In the genomic region with DNA sequence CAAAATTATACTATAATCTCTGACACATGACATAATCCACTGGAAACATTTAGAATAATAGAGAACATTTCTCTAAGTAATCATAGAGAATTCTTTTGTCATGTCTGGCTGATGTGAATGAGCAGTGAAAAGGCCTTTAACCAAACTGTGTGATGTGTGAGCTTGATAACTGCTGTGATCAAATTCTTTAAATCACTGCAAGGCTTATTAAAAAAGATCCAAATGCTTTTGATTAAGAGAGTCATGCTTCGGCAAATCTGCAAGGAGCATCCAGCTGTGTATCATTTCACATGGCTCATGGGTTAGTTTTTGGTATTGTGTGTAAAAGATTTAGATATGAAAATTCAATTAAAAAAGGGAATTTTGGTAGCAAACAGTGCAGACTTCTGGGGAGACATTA, we compare ENCODE assay signal across 21 cellular contexts.
"Had no signal": no experiment of that assay in that cellular context is flagged by ENCODE, and none has a peak within 500 bp of the region (broad histone marks: within the 10 kb centered on the region; RNA-seq: fewer than 3 reads in every experiment).

No MANE protein-coding gene starts in this region.

- DNase-seq: activated CD4-positive, alpha-beta T cell treated with anti-CD3 and anti-CD28 coated beads for 48 hours; activated CD4-positive, alpha-beta T cell treated with anti-CD3 and anti-CD28 coated beads, Interleukin-2, amount 50 U/mL, for 1 hour; activated CD4-positive, alpha-beta T cell treated with anti-CD3 and anti-CD28 coated beads, Interleukin-2, amount 50 U/mL, for 48 hours; activated CD8-positive, alpha-beta memory T cell treated with anti-CD3 and anti-CD28 coated beads for 24 hours; activated CD8-positive, alpha-beta T cell treated with anti-CD3 and anti-CD28 coated beads for 36 hours; activated effector memory CD4-positive, alpha-beta T cell treated with Interleukin-2 at 50 U/mL for 16 hours; activated gamma-delta T cell treated with Interleukin-2 at 50 U/mL for 16 hours; activated naive CD4-positive, alpha-beta T cell treated with anti-CD3 and anti-CD28 coated beads, Interleukin-2, amount 50 U/mL, for 16 hours; activated naive CD4-positive, alpha-beta T cell treated with Interleukin-2 at 50 U/mL for 16 hours; activated T-cell treated with anti-CD3 and anti-CD28 coated beads, Interleukin-2, amount 50 U/mL, for 4 hours; adrenal gland; amygdala; aorta; body of pancreas; caudate nucleus; cortex of kidney; effector CD8-positive, alpha-beta T cell; esophagus squamous epithelium; foreskin melanocyte; heart right ventricle; T-helper 2 cell had no signal
